21 cellular contexts compared by ENCODE assay signal in genomic region chr5:208449-209114, GRCh38. TPM values are rescaled to one million over a fixed set of nuclear protein-coding genes. Genes with fewer than 3 reads are reported as not detected.
"Had no signal": no experiment of that assay in that cellular context is flagged by ENCODE, and none has a peak within 500 bp of the region (broad histone marks: within the 10 kb centered on the region; RNA-seq: fewer than 3 reads in every experiment).

No MANE protein-coding gene starts in this region.

- H3K9me3 Mint-ChIP-seq: activated CD4-positive, alpha-beta T cell treated with anti-CD3 and anti-CD28 coated beads, Interleukin-2, amount 10 ng/mL, durations not matched to agents 7 days and 5 days; natural killer cell treated with Interleukin-12 subunit alpha and Interleukin-12 subunit beta and Interleukin-15 and Interleukin-18, amount 100 ng/mL, for 72 hours had no signal

- H3K27ac ChIP-seq: adrenal gland, psoas muscle, thyroid gland, uterus had no signal

- H3K36me3 ChIP-seq: uterus had no signal

- H3K4me1 ChIP-seq: thyroid gland had no signal

- H3K4me3 ChIP-seq: adrenal gland, coronary artery, psoas muscle, thyroid gland, uterus had no signal

- H3K27me3 ChIP-seq: adrenal gland, thyroid gland, uterus had no signal

- DNase-seq: activated CD4-positive, alpha-beta T cell treated with anti-CD3 and anti-CD28 coated beads, Interleukin-2, amount 10 ng/mL, durations not matched to agents 7 days and 5 days; activated CD4-positive, CD25-positive, alpha-beta regulatory T cell; activated CD8-positive, alpha-beta memory T cell treated with anti-CD3 and anti-CD28 coated beads for 24 hours; activated naive CD4-positive, alpha-beta T cell treated with anti-CD3 and anti-CD28 coated beads, Interleukin-2, amount 50 U/mL, for 16 hours; adrenal gland; caudate nucleus; hypothalamus; mesenchymal stem cell; psoas muscle; stimulated activated CD4-positive, alpha-beta T cell treated with anti-CD3 and anti-CD28 coated beads, Interleukin-12 subunit alpha, Interleukin-12 subunit beta, amount 100 ng/mL, for 4 hours; SW 1271; thyroid gland; uterus had no signal

- H3K4me3 Mint-ChIP-seq: activated CD4-positive, alpha-beta T cell treated with anti-CD3 and anti-CD28 coated beads, Interleukin-2, amount 10 ng/mL, durations not matched to agents 7 days and 5 days; natural killer cell treated with Interleukin-12 subunit alpha and Interleukin-12 subunit beta and Interleukin-15 and Interleukin-18, amount 100 ng/mL, for 72 hours had no signal

- H3K27me3 Mint-ChIP-seq: activated CD4-positive, alpha-beta T cell treated with anti-CD3 and anti-CD28 coated beads, Interleukin-2, amount 10 ng/mL, durations not matched to agents 7 days and 5 days; natural killer cell treated with Interleukin-12 subunit alpha and Interleukin-12 subunit beta and Interleukin-15 and Interleukin-18, amount 100 ng/mL, for 72 hours had no signal

- H3K27ac Mint-ChIP-seq: activated CD4-positive, alpha-beta T cell treated with anti-CD3 and anti-CD28 coated beads, Interleukin-2, amount 10 ng/mL, durations not matched to agents 7 days and 5 days; natural killer cell treated with Interleukin-12 subunit alpha and Interleukin-12 subunit beta and Interleukin-15 and Interleukin-18, amount 100 ng/mL, for 72 hours had no signal

- ATAC-seq: esophagus mucosa; natural killer cell treated with Interleukin-12 subunit alpha and Interleukin-12 subunit beta and Interleukin-15 and Interleukin-18, amount 100 ng/mL, for 72 hours had no signal

- H3K9me3 ChIP-seq: adrenal gland, psoas muscle, thyroid gland, uterus had no signal

RNA-seq across cellular contexts. Expression of gene LRRC14B, which starts 17.3 kb away (rescaled TPM):
- total RNA-seq: adrenal gland; esophagus mucosa; glomerular endothelial cell; kidney epithelial cell; natural killer cell treated with Interleukin-12 subunit alpha and Interleukin-12 subunit beta and Interleukin-15 and Interleukin-18, amount 100 ng/mL, for 72 hours; omental fat pad; T-helper 2 cell treated with Interferon-gamma antibody and Interleukin-4, amounts not matched to agents 100 ng/mL and 5 ng/mL, for 36 hours; thyroid gland; uterus had no signal
- polyA plus RNA-seq: adrenal gland, liver had no signal
